ENCODE assay signal across 10 cellular contexts in genomic region chr4:113635739-113636437, GRCh38.
DNase-seq lines count a peak whose midpoint lies in the region; ATAC-seq and TF ChIP-seq lines count a peak whose summit lies in the region.
"Had no signal": no experiment of that assay in that cellular context is flagged by ENCODE, and none has a peak within 500 bp of the region (broad histone marks: within the 10 kb centered on the region; RNA-seq: fewer than 3 reads in every experiment).

No MANE protein-coding gene starts in this region.

- no peaks in the 10 kb centered on the region for H3K79me2 ChIP-seq in OCI-LY3 (ENCODE audit: low read length)

- WGBS in sigmoid colon, 2 donors = 94 to 98% methylated on average over 3 of the region's 3 CpGs

- ATAC-seq in HG03520 (IDR thresholded peaks at IDR 0.05; ENCODE audit: unreplicated experiment) = no peak

- no peak overlapping the region for H2AFZ ChIP-seq in OCI-LY3 (ENCODE audit: low read depth, low read length)

- H4K20me1 ChIP-seq in OCI-LY3 (ENCODE audit: insufficient read depth, low read length) = no peaks in the 10 kb centered on the region

- H3K36me3 ChIP-seq in OCI-LY3 (replicated peaks; ENCODE audit: low read depth, low read length) (no peaks in the 10 kb centered on the region), sigmoid colon (no peaks in the 10 kb centered on the region)
- H3K36me3 ChIP-seq: BE2C, cardiac muscle cell had no signal

- H3K4me3 Mint-ChIP-seq in activated T-cell treated with anti-CD3 and anti-CD28 coated beads, Interleukin-2, amount 50 U/mL, for 24 hours = no peak overlapping the region
- H3K4me3 Mint-ChIP-seq in type B pancreatic cell = no peak overlapping the region

- H3K9ac ChIP-seq in OCI-LY3 (ENCODE audit: low read length) = no peak overlapping the region

- TF ChIP-seq EP300 in sigmoid colon (IDR thresholded peaks at IDR 0.05) = no peak

- TF ChIP-seq POLR2A in sigmoid colon (IDR thresholded peaks at IDR 0.05) = no peak

- H3K4me1 Mint-ChIP-seq in activated T-cell treated with anti-CD3 and anti-CD28 coated beads, Interleukin-2, amount 50 U/mL, for 24 hours (ENCODE audit: low read depth) = peaks cover 65% of the 10 kb centered on the region
- peaks cover 21% of the 10 kb centered on the region for H3K4me1 Mint-ChIP-seq in type B pancreatic cell (ENCODE audit: unreplicated experiment)

- H3K4me3 ChIP-seq in OCI-LY3 (ENCODE audit: low read length) (peak overlapping the region; percentile 11), fibroblast of pulmonary artery (replicated peaks; ENCODE audit: low read depth, low read length) (no peak overlapping the region), sigmoid colon (no peak overlapping the region)
- H3K4me3 ChIP-seq: cardiac muscle cell had no signal

- TF ChIP-seq CTCF in OCI-LY3 (IDR thresholded peaks at IDR 0.05; ENCODE audit: low read depth, low read length) = no peak
- no peak for TF ChIP-seq CTCF in fibroblast of pulmonary artery (IDR thresholded peaks at IDR 0.05; ENCODE audit: low read length, missing control alignments)
- no peak for TF ChIP-seq CTCF in type B pancreatic cell (conservative IDR thresholded peaks at IDR 0.05)
- no peak for TF ChIP-seq CTCF in sigmoid colon (IDR thresholded peaks at IDR 0.05)

- intact Hi-C loops in sigmoid colon (cut with DNase I) = no loop called here

- peaks cover 54% of the 10 kb centered on the region for H3K36me3 Mint-ChIP-seq in activated T-cell treated with anti-CD3 and anti-CD28 coated beads, Interleukin-2, amount 50 U/mL, for 24 hours (ENCODE audit: low read depth)
- H3K36me3 Mint-ChIP-seq in type B pancreatic cell = peaks cover 4% of the 10 kb centered on the region

- H3K27me3 ChIP-seq in OCI-LY3 (ENCODE audit: low read depth, low read length) (no peaks in the 10 kb centered on the region), sigmoid colon (no peaks in the 10 kb centered on the region)
- H3K27me3 ChIP-seq: BE2C, cardiac muscle cell had no signal

- H3K9me3 ChIP-seq in OCI-LY3 (ENCODE audit: insufficient read depth, low read length) (no peaks in the 10 kb centered on the region), sigmoid colon (no peaks in the 10 kb centered on the region)
- H3K9me3 ChIP-seq: BE2C had no signal

- H3K4me1 ChIP-seq in OCI-LY3 (ENCODE audit: low read length) = peaks cover 48% of the 10 kb centered on the region
- H3K4me1 ChIP-seq in sigmoid colon = peaks cover 0 to 72% (median 48%) of the 10 kb centered on the region in 4 donors

- no peaks in the 10 kb centered on the region for H3K9me3 Mint-ChIP-seq in activated T-cell treated with anti-CD3 and anti-CD28 coated beads, Interleukin-2, amount 50 U/mL, for 24 hours
- H3K9me3 Mint-ChIP-seq in type B pancreatic cell = no peaks in the 10 kb centered on the region

- H3K4me2 ChIP-seq in OCI-LY3 (ENCODE audit: low read length) = peak overlapping the region; percentile 61

- H3K27me3 Mint-ChIP-seq in activated T-cell treated with anti-CD3 and anti-CD28 coated beads, Interleukin-2, amount 50 U/mL, for 24 hours = no peaks in the 10 kb centered on the region
- H3K27me3 Mint-ChIP-seq in type B pancreatic cell = no peaks in the 10 kb centered on the region

- no peak overlapping the region for H3K27ac ChIP-seq in OCI-LY3 (ENCODE audit: low read length)
- H3K27ac ChIP-seq in sigmoid colon = no peak overlapping the region
- H3K27ac ChIP-seq: cardiac muscle cell had no signal

- H3K27ac Mint-ChIP-seq in activated T-cell treated with anti-CD3 and anti-CD28 coated beads, Interleukin-2, amount 50 U/mL, for 24 hours = peak overlapping the region; percentile 91
- peak overlapping the region; percentile 1 for H3K27ac Mint-ChIP-seq in type B pancreatic cell

- DNase-seq in activated T-cell treated with anti-CD3 and anti-CD28 coated beads, Interleukin-2, amount 50 U/mL, for 24 hours = no peak
- no peak for DNase-seq in activated T-cell treated with anti-CD3 and anti-CD28 coated beads, Interleukin-2, amount 50 U/mL, for 1 hour
- DNase-seq in fibroblast of pulmonary artery (ENCODE audit: low read depth) (peak; percentile 58), type B pancreatic cell (ENCODE audit: extremely low spot score, unreplicated experiment) (no peak), sigmoid colon (no peak)
- DNase-seq in stimulated activated CD4-positive, alpha-beta T cell treated with anti-CD3 and anti-CD28 coated beads, Interleukin-2, amount 100 ng/mL, for 48 hours = no peak
- DNase-seq: BE2C had no signal
